In the genomic region with DNA sequence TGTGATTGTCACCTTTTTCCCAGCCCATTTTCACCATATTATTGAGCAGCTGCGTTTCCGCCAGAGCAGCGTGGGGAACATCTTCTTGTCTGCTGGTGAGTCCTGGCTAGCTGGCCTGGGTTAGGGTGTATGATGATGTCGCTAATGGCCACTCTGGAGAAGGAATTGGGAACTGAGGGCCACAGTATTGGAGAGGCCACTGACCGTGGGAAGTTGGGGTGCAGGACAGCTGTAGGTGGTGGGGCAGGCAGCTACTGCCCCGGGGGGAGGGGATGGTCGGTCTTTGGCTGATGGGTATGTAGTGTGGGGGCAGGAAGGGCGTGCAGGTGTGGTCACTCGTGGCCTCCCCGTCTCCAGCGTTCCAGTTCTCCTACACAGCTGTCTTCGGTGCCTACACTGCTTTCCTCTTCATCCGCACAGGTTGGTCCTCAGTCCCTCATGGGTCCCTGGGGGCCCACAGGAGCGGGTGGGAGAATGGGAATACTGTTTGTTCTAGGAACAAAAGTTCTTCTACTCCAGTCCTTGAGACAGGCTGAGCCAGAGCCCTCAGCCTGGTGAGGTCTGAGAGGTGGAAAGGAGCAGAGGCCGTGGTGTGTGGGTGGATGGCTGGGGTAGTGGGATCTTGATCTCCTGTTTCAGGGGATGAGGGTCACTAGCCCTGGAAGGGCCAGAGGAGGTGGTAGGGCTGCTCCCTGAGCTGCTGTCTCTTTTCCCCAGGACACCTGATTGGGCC, we compare ENCODE assay signal across 11 cellular contexts. TPM values are rescaled to one million over a fixed set of nuclear protein-coding genes. Genes with fewer than 3 reads are reported as not detected.
A peak's percentile ranks its signal among the peaks of the same experiment; 100 is the strongest.
DNase-seq lines count a peak whose midpoint lies in the region; ATAC-seq and TF ChIP-seq lines count a peak whose summit lies in the region.
"Had no signal": no experiment of that assay in that cellular context is flagged by ENCODE, and none has a peak within 500 bp of the region (broad histone marks: within the 10 kb centered on the region; RNA-seq: fewer than 3 reads in every experiment).

No MANE protein-coding gene starts in this region.

- no peaks in the 10 kb centered on the region for H3K27me3 Mint-ChIP-seq in T-helper 2 cell treated with Interferon-gamma antibody and Interleukin-4, amounts not matched to agents 5 μg/mL and 100 μg/mL, for 36 hours (ENCODE audit: low read depth)
- H3K27me3 Mint-ChIP-seq in T-cell (no peaks in the 10 kb centered on the region), endodermal cell (ENCODE audit: insufficient read depth) (no peaks in the 10 kb centered on the region)

- H3K4me3 ChIP-seq in endodermal cell (ENCODE audit: low read length), result no peak overlapping the region
- no peak overlapping the region for H3K4me3 ChIP-seq in skeletal muscle satellite cell (ENCODE audit: low read length)

- peak overlapping the region; percentile 88 for H3K4me2 ChIP-seq in skeletal muscle satellite cell (ENCODE audit: low read length)

- WGBS in endodermal cell (ENCODE audit: insufficient coverage in 1 of 2, insufficient read length in 1 of 2), 2 experiments, result 94 to 100% methylated on average over 7 to 15 of the region's 15 CpGs

- DNase-seq in T-helper 2 cell treated with Interferon-gamma antibody and Interleukin-4, amounts not matched to agents 5 μg/mL and 100 μg/mL, for 36 hours (ENCODE audit: low spot score), result no peak
- DNase-seq in T-helper 2 cell, result no peak
- no peak for DNase-seq in T-cell
- no peak for DNase-seq in endodermal cell
- DNase-seq in Ammon's horn (ENCODE audit: low spot score), result no peak
- DNase-seq: amygdala, NCI-H446 had no signal

- TF ChIP-seq CTCF in endodermal cell (conservative IDR thresholded peaks at IDR 0.05), result no peak

- H3K9ac ChIP-seq in endodermal cell (ENCODE audit: extremely low read depth, low read length, poor library complexity, severe bottlenecking) (no peak overlapping the region), skeletal muscle satellite cell (ENCODE audit: low read depth, low read length) (peak overlapping the region; percentile 2)

- H3K9me3 ChIP-seq in endodermal cell (ENCODE audit: control insufficient read depth, low read length), result no peaks in the 10 kb centered on the region
- H3K9me3 ChIP-seq in skeletal muscle satellite cell (replicated peaks; ENCODE audit: low read length), result no peaks in the 10 kb centered on the region
- H3K9me3 ChIP-seq: pancreas had no signal

- peaks cover 8% of the 10 kb centered on the region for H3K4me1 ChIP-seq in endodermal cell (ENCODE audit: control insufficient read depth, insufficient read depth, low read length)
- H3K4me1 ChIP-seq in skeletal muscle satellite cell (ENCODE audit: control insufficient read depth, insufficient read depth, low read length), result peaks cover 32% of the 10 kb centered on the region

- peak overlapping the region; percentile 49 for H3K27ac Mint-ChIP-seq in T-helper 2 cell treated with Interferon-gamma antibody and Interleukin-4, amounts not matched to agents 5 μg/mL and 100 μg/mL, for 36 hours
- H3K27ac Mint-ChIP-seq in T-cell, result peak overlapping the region in 1 of 2 donors; percentile 34
- peak overlapping the region; percentile 21 for H3K27ac Mint-ChIP-seq in endodermal cell

- peaks cover 29% of the 10 kb centered on the region for H3K36me3 ChIP-seq in endodermal cell (ENCODE audit: control insufficient read depth, insufficient read depth, low read length)
- H3K36me3 ChIP-seq in skeletal muscle satellite cell (ENCODE audit: insufficient read depth, low read length), result peaks cover 39% of the 10 kb centered on the region

- POLR2A ChIA-PET in T-cell (lab: Charles Lee), result no interaction called here

- no peak overlapping the region for H3K27ac ChIP-seq in endodermal cell (ENCODE audit: low read depth, low read length)
- H3K27ac ChIP-seq: pancreas had no signal

- H3K9me3 Mint-ChIP-seq in T-helper 2 cell treated with Interferon-gamma antibody and Interleukin-4, amounts not matched to agents 5 μg/mL and 100 μg/mL, for 36 hours, result no peaks in the 10 kb centered on the region
- no peaks in the 10 kb centered on the region for H3K9me3 Mint-ChIP-seq in T-cell
- no peaks in the 10 kb centered on the region for H3K9me3 Mint-ChIP-seq in endodermal cell

- CTCF ChIA-PET in T-cell (lab: Charles Lee), result no interaction called here

- H3K4me3 Mint-ChIP-seq in T-helper 2 cell treated with Interferon-gamma antibody and Interleukin-4, amounts not matched to agents 5 μg/mL and 100 μg/mL, for 36 hours, result peak overlapping the region; percentile 91
- peak overlapping the region; percentile 86 to 98 (median 94) for H3K4me3 Mint-ChIP-seq in T-cell
- H3K4me3 Mint-ChIP-seq in endodermal cell, result peak overlapping the region; percentile 86

- H3K36me3 Mint-ChIP-seq in T-helper 2 cell treated with Interferon-gamma antibody and Interleukin-4, amounts not matched to agents 5 μg/mL and 100 μg/mL, for 36 hours (ENCODE audit: low read depth), result peaks cover 22% of the 10 kb centered on the region
- H3K36me3 Mint-ChIP-seq in T-cell (peaks cover 10% of the 10 kb centered on the region), endodermal cell (ENCODE audit: low read depth) (peaks cover 16% of the 10 kb centered on the region)

- ATAC-seq in T-cell (replicated peaks in 1 of 4) (no peak), HG03521 (IDR thresholded peaks at IDR 0.05; ENCODE audit: unreplicated experiment) (no peak), GM18867 (IDR thresholded peaks at IDR 0.05; ENCODE audit: unreplicated experiment) (no peak)
- ATAC-seq: pancreas had no signal

- H3K27me3 ChIP-seq in endodermal cell (ENCODE audit: control insufficient read depth, insufficient read depth, low read length, poor library complexity, severe bottlenecking) (no peaks in the 10 kb centered on the region), skeletal muscle satellite cell (ENCODE audit: control insufficient read depth, insufficient read depth, low read length) (no peaks in the 10 kb centered on the region)
- H3K27me3 ChIP-seq: pancreas had no signal

- peaks cover 31% of the 10 kb centered on the region for H3K4me1 Mint-ChIP-seq in T-helper 2 cell treated with Interferon-gamma antibody and Interleukin-4, amounts not matched to agents 5 μg/mL and 100 μg/mL, for 36 hours (ENCODE audit: low read depth)
- H3K4me1 Mint-ChIP-seq in T-cell (peaks cover 30 to 40% (median 36%) of the 10 kb centered on the region in 3 donors), endodermal cell (peaks cover 13% of the 10 kb centered on the region)

RNA-seq across cellular contexts. Expression of a gene that starts 2.1 kb away (rescaled TPM):
- total RNA-seq in T-cell (10 to 100 TPM; 27.2 to 42.9 (median 34.1) TPM), endodermal cell (10 to 100 TPM; 34.5 to 37.5 TPM)
- 21.4 TPM for polyA plus RNA-seq in endodermal cell (2013, experiment 1 of 2)
- 21.2 TPM for polyA plus RNA-seq in endodermal cell (2013, experiment 2 of 2)
- 12.7 and 18.1 TPM in 2 replicates for total RNA-seq in skeletal muscle satellite cell (2012; rRNA removed)

RNA-seq across cellular contexts. Expression of a gene that starts 11.6 kb away (rescaled TPM):
- total RNA-seq in T-cell (10 to 100 TPM in 1 of 5 donors, 1 to 10 TPM in 4; 1.5 to 12.9 (median 6.7) TPM), endodermal cell (10 to 100 TPM; 23.2 to 26.2 TPM)
- 27.8 TPM for polyA plus RNA-seq in endodermal cell (2013, experiment 1 of 2)
- polyA plus RNA-seq in endodermal cell (2013, experiment 2 of 2), result 24.3 TPM
- total RNA-seq in skeletal muscle satellite cell (2012; rRNA removed), result 22.8 and 36.7 TPM in 2 replicates
